Comparison of ENCODE assay signal across 21 cellular contexts in the genomic region with DNA sequence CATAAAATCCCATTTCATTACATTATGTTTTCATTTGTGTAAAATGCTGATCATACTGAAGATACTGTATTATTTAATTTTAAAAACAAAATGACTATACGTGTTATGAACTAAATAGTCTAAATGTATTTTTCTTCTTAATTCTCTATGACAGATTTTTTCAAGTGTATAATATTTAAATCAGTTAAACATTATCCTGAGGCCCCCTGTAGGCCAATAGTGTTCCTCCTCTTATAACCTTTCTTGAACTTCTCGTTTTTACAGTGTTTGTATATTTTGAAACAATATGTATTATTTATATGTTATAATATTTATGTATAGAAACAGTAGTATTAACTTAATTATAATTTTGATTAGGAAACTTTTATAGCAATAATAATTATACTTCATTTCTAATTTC.
"Had no signal": no experiment of that assay in that cellular context is flagged by ENCODE, and none has a peak within 500 bp of the region (broad histone marks: within the 10 kb centered on the region; RNA-seq: fewer than 3 reads in every experiment).

No MANE protein-coding gene starts in this region.

- DNase-seq: activated CD4-positive, alpha-beta memory T cell treated with anti-CD3 and anti-CD28 coated beads for 36 hours; activated CD4-positive, alpha-beta T cell treated with anti-CD3 and anti-CD28 coated beads for 36 hours; activated gamma-delta T cell; activated T-cell treated with anti-CD3 and anti-CD28 coated beads, Interleukin-2, amount 50 U/mL, for 24 hours; dorsolateral prefrontal cortex; hypothalamus; left ventricle myocardium superior; mucosa of descending colon; naive thymus-derived CD4-positive, alpha-beta T cell; retina; stimulated activated CD4-positive, alpha-beta T cell treated with anti-CD3 and anti-CD28 coated beads, Interleukin-15, amount 100 ng/mL, for 24 hours; stimulated activated CD4-positive, alpha-beta T cell treated with anti-CD3 and anti-CD28 coated beads, Interleukin-4, amount 100 ng/mL, for 24 hours; stimulated activated naive CD4-positive, alpha-beta T cell; tibial artery; uterus had no signal

- H3K36me3 Mint-ChIP-seq: activated CD4-positive, alpha-beta memory T cell treated with anti-CD3 and anti-CD28 coated beads for 36 hours; activated naive CD4-positive, alpha-beta T cell treated with anti-CD3 and anti-CD28 coated beads, Interleukin-2, amount 50 U/mL, for 72 hours; memory B cell; naive thymus-derived CD4-positive, alpha-beta T cell had no signal

- H3K4me3 Mint-ChIP-seq: activated CD4-positive, alpha-beta memory T cell treated with anti-CD3 and anti-CD28 coated beads for 36 hours; activated CD4-positive, alpha-beta T cell treated with anti-CD3 and anti-CD28 coated beads for 36 hours; activated T-cell treated with anti-CD3 and anti-CD28 coated beads, Interleukin-2, amount 50 U/mL, for 24 hours; memory B cell; naive thymus-derived CD4-positive, alpha-beta T cell had no signal

- H3K36me3 ChIP-seq: cardiac muscle cell, esophagus muscularis mucosa, neutrophil, tibial artery, uterus had no signal

- H3K27ac Mint-ChIP-seq: activated CD4-positive, alpha-beta memory T cell treated with anti-CD3 and anti-CD28 coated beads for 36 hours; activated CD4-positive, alpha-beta T cell treated with anti-CD3 and anti-CD28 coated beads for 36 hours; activated naive CD4-positive, alpha-beta T cell treated with anti-CD3 and anti-CD28 coated beads, Interleukin-2, amount 50 U/mL, for 72 hours; activated T-cell treated with anti-CD3 and anti-CD28 coated beads, Interleukin-2, amount 50 U/mL, for 24 hours; memory B cell; naive thymus-derived CD4-positive, alpha-beta T cell had no signal

- H3K27ac ChIP-seq: cardiac muscle cell, dorsolateral prefrontal cortex, esophagus muscularis mucosa, neutrophil, tibial artery, uterus, VCaP had no signal

- H3K9me3 Mint-ChIP-seq: activated CD4-positive, alpha-beta memory T cell treated with anti-CD3 and anti-CD28 coated beads for 36 hours; activated naive CD4-positive, alpha-beta T cell treated with anti-CD3 and anti-CD28 coated beads, Interleukin-2, amount 50 U/mL, for 72 hours; activated T-cell treated with anti-CD3 and anti-CD28 coated beads, Interleukin-2, amount 50 U/mL, for 24 hours; naive thymus-derived CD4-positive, alpha-beta T cell had no signal

- H3K4me1 Mint-ChIP-seq: activated CD4-positive, alpha-beta T cell treated with anti-CD3 and anti-CD28 coated beads for 36 hours; memory B cell; naive thymus-derived CD4-positive, alpha-beta T cell had no signal

- H3K4me3 ChIP-seq: cardiac muscle cell, dorsolateral prefrontal cortex, esophagus muscularis mucosa, mucosa of descending colon, tibial artery, uterus had no signal

- H3K27me3 Mint-ChIP-seq: activated CD4-positive, alpha-beta memory T cell treated with anti-CD3 and anti-CD28 coated beads for 36 hours; activated CD4-positive, alpha-beta T cell treated with anti-CD3 and anti-CD28 coated beads for 36 hours; activated T-cell treated with anti-CD3 and anti-CD28 coated beads, Interleukin-2, amount 50 U/mL, for 24 hours; memory B cell had no signal

- H3K27me3 ChIP-seq: cardiac muscle cell, dorsolateral prefrontal cortex, esophagus muscularis mucosa, neutrophil, tibial artery, uterus had no signal

- H3K4me1 ChIP-seq: esophagus muscularis mucosa, tibial artery, uterus had no signal

- H3K9me3 ChIP-seq: esophagus muscularis mucosa, mucosa of descending colon, neutrophil, tibial artery, uterus had no signal

- ATAC-seq: activated CD4-positive, alpha-beta T cell treated with anti-CD3 and anti-CD28 coated beads for 36 hours; activated naive CD4-positive, alpha-beta T cell treated with anti-CD3 and anti-CD28 coated beads, Interleukin-2, amount 50 U/mL, for 72 hours; left ventricle myocardium superior; mucosa of descending colon; naive thymus-derived CD4-positive, alpha-beta T cell had no signal
